Comparison of ENCODE assay signal across 37 cellular contexts in the genomic region with DNA sequence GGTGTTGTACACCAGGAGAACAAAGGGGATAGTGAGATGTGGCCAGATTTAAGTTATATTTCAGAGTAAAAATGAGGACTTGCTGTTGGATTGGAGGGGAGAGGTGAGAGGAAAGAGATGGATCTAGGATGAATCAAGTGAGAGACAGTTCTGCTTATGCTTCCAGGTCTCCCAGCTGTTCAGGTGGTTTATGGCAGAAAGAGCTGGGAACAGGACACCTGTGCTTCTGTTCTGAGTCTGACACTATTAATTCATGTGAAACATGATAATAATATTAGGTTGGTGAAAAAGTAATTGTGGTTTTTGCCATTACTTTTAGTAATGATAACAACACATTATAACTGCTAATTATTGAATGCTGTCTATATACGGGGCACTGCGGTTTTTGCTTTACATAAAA. TPM values are rescaled to one million over a fixed set of nuclear protein-coding genes. Genes with fewer than 3 reads are reported as not detected.
"Had no signal": no experiment of that assay in that cellular context is flagged by ENCODE, and none has a peak within 500 bp of the region (broad histone marks: within the 10 kb centered on the region; RNA-seq: fewer than 3 reads in every experiment).

No MANE protein-coding gene starts in this region.

- DNase-seq: Karpas-422, Kasumi-1, MG63, MM.1S, MV-4-11, NCI-H1048, NCI-H1092, NCI-H1092 treated with DMSO at 0.1 percent for 48 hours, NCI-H1105, NCI-H1105 treated with DMSO at 0.1 percent for 48 hours, NCI-H1417, NCI-H1417 treated with DMSO at 0.1 percent for 48 hours, NCI-H1436, NCI-H1436 treated with DMSO at 0.1 percent for 48 hours, NCI-H146, NCI-H1694, NCI-H1694 treated with DMSO at 0.1 percent for 48 hours, NCI-H187, NCI-H187 treated with DMSO at 0.1 percent for 48 hours, NCI-H1930, NCI-H2029, NCI-H2029 treated with DMSO at 0.1 percent for 48 hours, NCI-H2081, NCI-H2081 treated with DMSO at 0.1 percent for 48 hours, NCI-H2107, NCI-H2171, NCI-H2171 treated with DMSO at 0.1 percent for 48 hours, NCI-H2227 treated with DMSO at 0.1 percent for 48 hours, NCI-H226, NCI-H345, NCI-H446, NCI-H446 treated with DMSO at 0.1 percent for 48 hours, NCI-H510A, NCI-H510A treated with DMSO at 0.1 percent for 48 hours had no signal

- H3K36me3 ChIP-seq: MG63 had no signal

- H3K9me3 ChIP-seq: MG63 had no signal

- H3K4me3 ChIP-seq: MG63 had no signal

RNA-seq across cellular contexts. Expression of a gene that starts 55.7 kb away (rescaled TPM):
- total RNA-seq: LHCN-M2, M059J, MCF 10A had no signal
